1 cellular context compared by ENCODE assay signal in the genomic region with DNA sequence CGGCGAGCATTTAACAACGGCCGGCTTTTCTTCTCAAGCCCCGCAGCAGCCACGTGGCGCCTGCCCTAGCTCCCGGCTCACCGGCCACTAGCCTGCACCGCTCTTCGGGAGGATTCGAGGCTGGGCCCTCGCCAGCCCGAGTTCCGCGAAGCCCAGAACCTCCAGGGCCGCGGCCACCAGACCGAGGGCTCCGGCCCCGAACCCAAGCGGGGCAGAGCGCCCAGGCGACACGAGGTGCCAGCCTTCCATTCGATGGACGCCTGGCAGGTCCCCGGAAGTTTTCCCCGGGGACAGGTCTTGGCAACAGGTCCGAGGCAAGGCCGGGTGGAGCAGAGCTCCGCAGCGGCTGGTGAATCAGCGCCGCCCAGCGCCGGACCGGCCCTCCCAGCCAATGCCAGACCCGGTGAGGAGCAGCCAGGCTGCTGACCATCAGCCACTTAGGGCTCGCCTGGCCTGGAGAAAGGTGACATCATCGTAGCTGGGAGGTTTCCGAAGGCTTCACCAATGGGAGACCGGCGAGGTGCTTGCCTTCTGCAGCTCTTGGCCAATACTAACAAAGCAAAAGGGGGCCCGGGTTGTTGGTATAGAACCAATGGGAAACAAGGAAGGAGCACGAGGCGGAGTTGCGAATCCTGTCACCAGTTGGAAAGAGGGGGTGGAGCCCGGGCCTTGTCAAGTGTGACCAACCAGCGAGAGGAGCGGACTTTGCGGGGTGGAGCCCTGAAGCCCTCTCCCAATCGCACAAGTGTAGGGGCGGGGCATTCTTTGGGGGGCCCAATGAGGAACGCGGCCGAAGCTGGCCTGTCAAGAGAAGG.
A peak's percentile ranks its signal among the peaks of the same experiment; 100 is the strongest.
TF ChIP-seq lines count a peak whose summit lies in the region.

No MANE protein-coding gene starts in this region.

TF ChIP-seq in HepG2, 621 proteins besides CTCF, POLR2A, EP300 and RAD21 (continued from another document and continues in another):
- TF ChIP-seq, protein P1, sequence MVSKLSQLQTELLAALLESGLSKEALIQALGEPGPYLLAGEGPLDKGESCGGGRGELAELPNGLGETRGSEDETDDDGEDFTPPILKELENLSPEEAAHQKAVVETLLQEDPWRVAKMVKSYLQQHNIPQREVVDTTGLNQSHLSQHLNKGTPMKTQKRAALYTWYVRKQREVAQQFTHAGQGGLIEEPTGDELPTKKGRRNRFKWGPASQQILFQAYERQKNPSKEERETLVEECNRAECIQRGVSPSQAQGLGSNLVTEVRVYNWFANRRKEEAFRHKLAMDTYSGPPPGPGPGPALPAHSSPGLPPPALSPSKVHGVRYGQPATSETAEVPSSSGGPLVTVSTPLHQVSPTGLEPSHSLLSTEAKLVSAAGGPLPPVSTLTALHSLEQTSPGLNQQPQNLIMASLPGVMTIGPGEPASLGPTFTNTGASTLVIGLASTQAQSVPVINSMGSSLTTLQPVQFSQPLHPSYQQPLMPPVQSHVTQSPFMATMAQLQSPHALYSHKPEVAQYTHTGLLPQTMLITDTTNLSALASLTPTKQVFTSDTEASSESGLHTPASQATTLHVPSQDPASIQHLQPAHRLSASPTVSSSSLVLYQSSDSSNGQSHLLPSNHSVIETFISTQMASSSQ (IDR thresholded peaks at IDR 0.05; ENCODE audit: low read depth) = no peak
- TF ChIP-seq, protein P1 (CRISPR knock-in tag; IDR thresholded peaks at IDR 0.05; ENCODE audit: borderline replicate concordance) = peak; percentile 77
- TF ChIP-seq GATAD1 (CRISPR knock-in tag; IDR thresholded peaks at IDR 0.05) (peak; percentile 54; the same call in 1 of the 2 replicates), KAT2B (IDR thresholded peaks at IDR 0.05; ENCODE audit: borderline replicate concordance, low read depth, low read length) (no peak), TSC22D2 (CRISPR knock-in tag; IDR thresholded peaks at IDR 0.05; ENCODE audit: borderline replicate concordance) (peak; percentile 83; the same call in 1 of the 2 replicates), ZNF616 (CRISPR knock-in tag; IDR thresholded peaks at IDR 0.05; ENCODE audit: low read depth) (peak; percentile 84), ZNF546 (CRISPR knock-in tag; conservative IDR thresholded peaks at IDR 0.05) (peak; percentile 92), HDAC1 (CRISPR knock-in tag; IDR thresholded peaks at IDR 0.05) (peak; percentile 92), TEAD3 (CRISPR knock-in tag; optimal IDR thresholded peaks at IDR 0.05; ENCODE audit: borderline replicate concordance) (peak; percentile 44), AHR (CRISPR knock-in tag; IDR thresholded peaks at IDR 0.05) (peak; percentile 91; the same call in 1 of the 2 replicates), MTA1 (CRISPR knock-in tag; IDR thresholded peaks at IDR 0.05; ENCODE audit: borderline replicate concordance) (no peak; the same call in 1 of the 2 replicates), ZNF7 (CRISPR knock-in tag; IDR thresholded peaks at IDR 0.05) (0 out of 2 replicates have a peak, but pooled peaks have one; percentile 16), DR1 (CRISPR knock-in tag; IDR thresholded peaks at IDR 0.05) (no peak), MTF1 (CRISPR knock-in tag; IDR thresholded peaks at IDR 0.05) (peak; percentile 67; the same call in 1 of the 2 replicates), ZNF337 (CRISPR knock-in tag; IDR thresholded peaks at IDR 0.05; ENCODE audit: borderline replicate concordance, low read depth) (peak; percentile 89), ZNF790 (CRISPR knock-in tag; IDR thresholded peaks at IDR 0.05; ENCODE audit: borderline replicate concordance) (no peak; the same call in 1 of the 2 replicates), HMGA1 (CRISPR knock-in tag; conservative IDR thresholded peaks at IDR 0.05) (no peak), MAFF (IDR thresholded peaks at IDR 0.05; ENCODE audit: low read depth, low read length) (no peak), LCORL (IDR thresholded peaks at IDR 0.05) (no peak), LCORL (CRISPR knock-in tag; IDR thresholded peaks at IDR 0.05) (peak; percentile 85), ZNF317 (CRISPR knock-in tag; IDR thresholded peaks at IDR 0.05) (peak; percentile 91), FOXC1 (CRISPR knock-in tag; IDR thresholded peaks at IDR 0.05; ENCODE audit: borderline replicate concordance) (peak; percentile 90), GTF3A (CRISPR knock-in tag; conservative IDR thresholded peaks at IDR 0.05) (peak; percentile 97), KLF9 (CRISPR knock-in tag; IDR thresholded peaks at IDR 0.05; ENCODE audit: low read depth) (peak; percentile 87; the same call in 1 of the 2 replicates), ZNF776 (CRISPR knock-in tag; IDR thresholded peaks at IDR 0.05) (no peak; the same call in 1 of the 2 replicates), ATM (IDR thresholded peaks at IDR 0.05; ENCODE audit: borderline replicate concordance) (no peak), CSRNP1 (CRISPR knock-in tag; IDR thresholded peaks at IDR 0.05) (peak; percentile 76; the same call in 1 of the 2 replicates), MED1 (CRISPR knock-in tag; IDR thresholded peaks at IDR 0.05) (peak; percentile 87), CBFB (CRISPR knock-in tag; IDR thresholded peaks at IDR 0.05) (peak; percentile 75; the same call in 1 of the 2 replicates), ZBTB21 (CRISPR knock-in tag; IDR thresholded peaks at IDR 0.05) (no peak; the same call in none of the 2 replicates), ZEB1 (IDR thresholded peaks at IDR 0.05; ENCODE audit: insufficient replicate concordance, low read depth) (peak; percentile 55), CREB1 (IDR thresholded peaks at IDR 0.05) (peak; percentile 91), CREB1 (CRISPR knock-in tag; IDR thresholded peaks at IDR 0.05) (peak; percentile 95), SIX1 (CRISPR knock-in tag; IDR thresholded peaks at IDR 0.05; ENCODE audit: borderline replicate concordance) (no peak), ZNF274 (CRISPR knock-in tag; IDR thresholded peaks at IDR 0.05) (peak; percentile 94), ZNF383 (CRISPR knock-in tag; IDR thresholded peaks at IDR 0.05; ENCODE audit: borderline replicate concordance) (peak; percentile 87; the same call in 1 of the 2 replicates), ZBTB4 (CRISPR knock-in tag; IDR thresholded peaks at IDR 0.05; ENCODE audit: borderline replicate concordance) (peak; percentile 84; the same call in 1 of the 2 replicates), TEF (CRISPR knock-in tag; IDR thresholded peaks at IDR 0.05) (peak; percentile 38; the same call in 1 of the 2 replicates), SRSF9 (IDR thresholded peaks at IDR 0.05; ENCODE audit: borderline replicate concordance, insufficient read depth, low read depth, low read length, poor library complexity, severe bottlenecking) (no peak), MEF2D (CRISPR knock-in tag; IDR thresholded peaks at IDR 0.05) (peak; percentile 72), KLF12 (CRISPR knock-in tag; IDR thresholded peaks at IDR 0.05; ENCODE audit: borderline replicate concordance) (0 out of 2 replicates have a peak, but pooled peaks have one; percentile 85), THAP8 (CRISPR knock-in tag; IDR thresholded peaks at IDR 0.05; ENCODE audit: borderline replicate concordance) (peak; percentile 8; the same call in 1 of the 2 replicates), DPF2 (CRISPR knock-in tag; IDR thresholded peaks at IDR 0.05; ENCODE audit: borderline replicate concordance, low read depth) (no peak)
- TF ChIP-seq, protein P2, sequence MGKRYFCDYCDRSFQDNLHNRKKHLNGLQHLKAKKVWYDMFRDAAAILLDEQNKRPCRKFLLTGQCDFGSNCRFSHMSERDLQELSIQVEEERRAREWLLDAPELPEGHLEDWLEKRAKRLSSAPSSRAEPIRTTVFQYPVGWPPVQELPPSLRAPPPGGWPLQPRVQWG (CRISPR knock-in tag; IDR thresholded peaks at IDR 0.05; ENCODE audit: borderline replicate concordance, low read depth) = no peak
- TF ChIP-seq, protein P3, sequence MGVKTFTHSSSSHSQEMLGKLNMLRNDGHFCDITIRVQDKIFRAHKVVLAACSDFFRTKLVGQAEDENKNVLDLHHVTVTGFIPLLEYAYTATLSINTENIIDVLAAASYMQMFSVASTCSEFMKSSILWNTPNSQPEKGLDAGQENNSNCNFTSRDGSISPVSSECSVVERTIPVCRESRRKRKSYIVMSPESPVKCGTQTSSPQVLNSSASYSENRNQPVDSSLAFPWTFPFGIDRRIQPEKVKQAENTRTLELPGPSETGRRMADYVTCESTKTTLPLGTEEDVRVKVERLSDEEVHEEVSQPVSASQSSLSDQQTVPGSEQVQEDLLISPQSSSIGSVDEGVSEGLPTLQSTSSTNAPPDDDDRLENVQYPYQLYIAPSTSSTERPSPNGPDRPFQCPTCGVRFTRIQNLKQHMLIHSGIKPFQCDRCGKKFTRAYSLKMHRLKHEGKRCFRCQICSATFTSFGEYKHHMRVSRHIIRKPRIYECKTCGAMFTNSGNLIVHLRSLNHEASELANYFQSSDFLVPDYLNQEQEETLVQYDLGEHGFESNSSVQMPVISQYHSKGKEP (CRISPR knock-in tag; IDR thresholded peaks at IDR 0.05) = no peak
- TF ChIP-seq, protein P4, sequence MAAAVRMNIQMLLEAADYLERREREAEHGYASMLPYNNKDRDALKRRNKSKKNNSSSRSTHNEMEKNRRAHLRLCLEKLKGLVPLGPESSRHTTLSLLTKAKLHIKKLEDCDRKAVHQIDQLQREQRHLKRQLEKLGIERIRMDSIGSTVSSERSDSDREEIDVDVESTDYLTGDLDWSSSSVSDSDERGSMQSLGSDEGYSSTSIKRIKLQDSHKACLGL (CRISPR knock-in tag; IDR thresholded peaks at IDR 0.05) = peak; percentile 98
- TF ChIP-seq, protein P5, sequence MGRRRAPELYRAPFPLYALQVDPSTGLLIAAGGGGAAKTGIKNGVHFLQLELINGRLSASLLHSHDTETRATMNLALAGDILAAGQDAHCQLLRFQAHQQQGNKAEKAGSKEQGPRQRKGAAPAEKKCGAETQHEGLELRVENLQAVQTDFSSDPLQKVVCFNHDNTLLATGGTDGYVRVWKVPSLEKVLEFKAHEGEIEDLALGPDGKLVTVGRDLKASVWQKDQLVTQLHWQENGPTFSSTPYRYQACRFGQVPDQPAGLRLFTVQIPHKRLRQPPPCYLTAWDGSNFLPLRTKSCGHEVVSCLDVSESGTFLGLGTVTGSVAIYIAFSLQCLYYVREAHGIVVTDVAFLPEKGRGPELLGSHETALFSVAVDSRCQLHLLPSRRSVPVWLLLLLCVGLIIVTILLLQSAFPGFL (CRISPR knock-in tag; IDR thresholded peaks at IDR 0.05) = no peak; the same call in 1 of the 2 replicates
- TF ChIP-seq, protein P6, sequence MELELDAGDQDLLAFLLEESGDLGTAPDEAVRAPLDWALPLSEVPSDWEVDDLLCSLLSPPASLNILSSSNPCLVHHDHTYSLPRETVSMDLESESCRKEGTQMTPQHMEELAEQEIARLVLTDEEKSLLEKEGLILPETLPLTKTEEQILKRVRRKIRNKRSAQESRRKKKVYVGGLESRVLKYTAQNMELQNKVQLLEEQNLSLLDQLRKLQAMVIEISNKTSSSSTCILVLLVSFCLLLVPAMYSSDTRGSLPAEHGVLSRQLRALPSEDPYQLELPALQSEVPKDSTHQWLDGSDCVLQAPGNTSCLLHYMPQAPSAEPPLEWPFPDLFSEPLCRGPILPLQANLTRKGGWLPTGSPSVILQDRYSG (CRISPR knock-in tag; IDR thresholded peaks at IDR 0.05) = peak; percentile 95
